1 cellular context compared by ENCODE assay signal in the genomic region with DNA sequence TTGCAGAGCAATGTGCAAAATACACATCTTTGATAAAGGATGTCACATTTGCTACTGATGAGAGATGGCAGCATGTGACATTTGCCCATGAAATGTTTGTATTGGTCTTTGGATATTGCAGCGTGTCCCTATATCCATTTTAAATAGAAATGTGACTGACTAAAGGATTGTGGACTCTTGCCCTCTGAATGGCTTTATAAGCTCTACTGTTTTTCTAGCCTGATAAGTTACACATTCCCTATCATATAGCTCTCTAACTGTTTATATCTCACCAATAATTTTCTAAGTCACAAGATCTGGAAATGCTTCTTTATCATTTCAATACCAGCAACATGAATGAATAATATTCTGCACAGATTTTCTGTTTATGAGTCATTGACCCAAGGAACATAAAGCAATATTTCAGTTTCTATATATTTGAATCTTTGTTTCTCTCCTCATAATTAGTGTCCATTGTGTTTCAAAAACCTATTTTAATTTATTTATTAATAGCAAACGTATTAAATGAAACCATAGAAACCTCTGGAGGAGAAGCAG.
TF ChIP-seq lines count a peak whose summit lies in the region.

No MANE protein-coding gene starts in this region.

TF ChIP-seq in GM23338, 12 proteins besides CTCF, POLR2A, EP300 and RAD21 (continued from another document):
- TF ChIP-seq, protein P1, sequence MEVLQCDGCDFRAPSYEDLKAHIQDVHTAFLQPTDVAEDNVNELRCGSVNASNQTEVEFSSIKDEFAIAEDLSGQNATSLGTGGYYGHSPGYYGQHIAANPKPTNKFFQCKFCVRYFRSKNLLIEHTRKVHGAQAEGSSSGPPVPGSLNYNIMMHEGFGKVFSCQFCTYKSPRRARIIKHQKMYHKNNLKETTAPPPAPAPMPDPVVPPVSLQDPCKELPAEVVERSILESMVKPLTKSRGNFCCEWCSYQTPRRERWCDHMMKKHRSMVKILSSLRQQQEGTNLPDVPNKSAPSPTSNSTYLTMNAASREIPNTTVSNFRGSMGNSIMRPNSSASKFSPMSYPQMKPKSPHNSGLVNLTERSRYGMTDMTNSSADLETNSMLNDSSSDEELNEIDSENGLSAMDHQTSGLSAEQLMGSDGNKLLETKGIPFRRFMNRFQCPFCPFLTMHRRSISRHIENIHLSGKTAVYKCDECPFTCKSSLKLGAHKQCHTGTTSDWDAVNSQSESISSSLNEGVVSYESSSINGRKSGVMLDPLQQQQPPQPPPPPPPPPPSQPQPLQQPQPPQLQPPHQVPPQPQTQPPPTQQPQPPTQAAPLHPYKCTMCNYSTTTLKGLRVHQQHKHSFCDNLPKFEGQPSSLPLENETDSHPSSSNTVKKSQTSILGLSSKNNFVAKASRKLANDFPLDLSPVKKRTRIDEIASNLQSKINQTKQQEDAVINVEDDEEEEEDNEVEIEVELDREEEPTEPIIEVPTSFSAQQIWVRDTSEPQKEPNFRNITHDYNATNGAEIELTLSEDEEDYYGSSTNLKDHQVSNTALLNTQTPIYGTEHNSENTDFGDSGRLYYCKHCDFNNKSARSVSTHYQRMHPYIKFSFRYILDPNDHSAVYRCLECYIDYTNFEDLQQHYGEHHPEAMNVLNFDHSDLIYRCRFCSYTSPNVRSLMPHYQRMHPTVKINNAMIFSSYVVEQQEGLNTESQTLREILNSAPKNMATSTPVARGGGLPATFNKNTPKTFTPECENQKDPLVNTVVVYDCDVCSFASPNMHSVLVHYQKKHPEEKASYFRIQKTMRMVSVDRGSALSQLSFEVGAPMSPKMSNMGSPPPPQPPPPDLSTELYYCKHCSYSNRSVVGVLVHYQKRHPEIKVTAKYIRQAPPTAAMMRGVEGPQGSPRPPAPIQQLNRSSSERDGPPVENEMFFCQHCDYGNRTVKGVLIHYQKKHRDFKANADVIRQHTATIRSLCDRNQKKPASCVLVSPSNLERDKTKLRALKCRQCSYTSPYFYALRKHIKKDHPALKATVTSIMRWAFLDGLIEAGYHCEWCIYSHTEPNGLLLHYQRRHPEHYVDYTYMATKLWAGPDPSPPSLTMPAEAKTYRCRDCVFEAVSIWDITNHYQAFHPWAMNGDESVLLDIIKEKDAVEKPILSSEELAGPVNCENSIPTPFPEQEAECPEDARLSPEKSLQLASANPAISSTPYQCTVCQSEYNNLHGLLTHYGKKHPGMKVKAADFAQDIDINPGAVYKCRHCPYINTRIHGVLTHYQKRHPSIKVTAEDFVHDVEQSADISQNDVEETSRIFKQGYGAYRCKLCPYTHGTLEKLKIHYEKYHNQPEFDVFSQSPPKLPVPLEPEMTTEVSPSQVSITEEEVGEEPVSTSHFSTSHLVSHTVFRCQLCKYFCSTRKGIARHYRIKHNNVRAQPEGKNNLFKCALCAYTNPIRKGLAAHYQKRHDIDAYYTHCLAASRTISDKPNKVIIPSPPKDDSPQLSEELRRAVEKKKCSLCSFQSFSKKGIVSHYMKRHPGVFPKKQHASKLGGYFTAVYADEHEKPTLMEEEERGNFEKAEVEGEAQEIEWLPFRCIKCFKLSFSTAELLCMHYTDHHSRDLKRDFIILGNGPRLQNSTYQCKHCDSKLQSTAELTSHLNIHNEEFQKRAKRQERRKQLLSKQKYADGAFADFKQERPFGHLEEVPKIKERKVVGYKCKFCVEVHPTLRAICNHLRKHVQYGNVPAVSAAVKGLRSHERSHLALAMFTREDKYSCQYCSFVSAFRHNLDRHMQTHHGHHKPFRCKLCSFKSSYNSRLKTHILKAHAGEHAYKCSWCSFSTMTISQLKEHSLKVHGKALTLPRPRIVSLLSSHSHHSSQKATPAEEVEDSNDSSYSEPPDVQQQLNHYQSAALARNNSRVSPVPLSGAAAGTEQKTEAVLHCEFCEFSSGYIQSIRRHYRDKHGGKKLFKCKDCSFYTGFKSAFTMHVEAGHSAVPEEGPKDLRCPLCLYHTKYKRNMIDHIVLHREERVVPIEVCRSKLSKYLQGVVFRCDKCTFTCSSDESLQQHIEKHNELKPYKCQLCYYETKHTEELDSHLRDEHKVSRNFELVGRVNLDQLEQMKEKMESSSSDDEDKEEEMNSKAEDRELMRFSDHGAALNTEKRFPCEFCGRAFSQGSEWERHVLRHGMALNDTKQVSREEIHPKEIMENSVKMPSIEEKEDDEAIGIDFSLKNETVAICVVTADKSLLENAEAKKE (CRISPR knock-in tag; IDR thresholded peaks at IDR 0.05), result no peak
- no peak for TF ChIP-seq EZH2phosphoT487 (IDR thresholded peaks at IDR 0.05; ENCODE audit: unreplicated experiment)
- TF ChIP-seq, protein P2, sequence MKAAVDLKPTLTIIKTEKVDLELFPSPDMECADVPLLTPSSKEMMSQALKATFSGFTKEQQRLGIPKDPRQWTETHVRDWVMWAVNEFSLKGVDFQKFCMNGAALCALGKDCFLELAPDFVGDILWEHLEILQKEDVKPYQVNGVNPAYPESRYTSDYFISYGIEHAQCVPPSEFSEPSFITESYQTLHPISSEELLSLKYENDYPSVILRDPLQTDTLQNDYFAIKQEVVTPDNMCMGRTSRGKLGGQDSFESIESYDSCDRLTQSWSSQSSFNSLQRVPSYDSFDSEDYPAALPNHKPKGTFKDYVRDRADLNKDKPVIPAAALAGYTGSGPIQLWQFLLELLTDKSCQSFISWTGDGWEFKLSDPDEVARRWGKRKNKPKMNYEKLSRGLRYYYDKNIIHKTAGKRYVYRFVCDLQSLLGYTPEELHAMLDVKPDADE (IDR thresholded peaks at IDR 0.05), result no peak
- TF ChIP-seq ZNF331 (CRISPR knock-in tag; IDR thresholded peaks at IDR 0.05; ENCODE audit: low read depth), result no peak
- TF ChIP-seq, protein P3, sequence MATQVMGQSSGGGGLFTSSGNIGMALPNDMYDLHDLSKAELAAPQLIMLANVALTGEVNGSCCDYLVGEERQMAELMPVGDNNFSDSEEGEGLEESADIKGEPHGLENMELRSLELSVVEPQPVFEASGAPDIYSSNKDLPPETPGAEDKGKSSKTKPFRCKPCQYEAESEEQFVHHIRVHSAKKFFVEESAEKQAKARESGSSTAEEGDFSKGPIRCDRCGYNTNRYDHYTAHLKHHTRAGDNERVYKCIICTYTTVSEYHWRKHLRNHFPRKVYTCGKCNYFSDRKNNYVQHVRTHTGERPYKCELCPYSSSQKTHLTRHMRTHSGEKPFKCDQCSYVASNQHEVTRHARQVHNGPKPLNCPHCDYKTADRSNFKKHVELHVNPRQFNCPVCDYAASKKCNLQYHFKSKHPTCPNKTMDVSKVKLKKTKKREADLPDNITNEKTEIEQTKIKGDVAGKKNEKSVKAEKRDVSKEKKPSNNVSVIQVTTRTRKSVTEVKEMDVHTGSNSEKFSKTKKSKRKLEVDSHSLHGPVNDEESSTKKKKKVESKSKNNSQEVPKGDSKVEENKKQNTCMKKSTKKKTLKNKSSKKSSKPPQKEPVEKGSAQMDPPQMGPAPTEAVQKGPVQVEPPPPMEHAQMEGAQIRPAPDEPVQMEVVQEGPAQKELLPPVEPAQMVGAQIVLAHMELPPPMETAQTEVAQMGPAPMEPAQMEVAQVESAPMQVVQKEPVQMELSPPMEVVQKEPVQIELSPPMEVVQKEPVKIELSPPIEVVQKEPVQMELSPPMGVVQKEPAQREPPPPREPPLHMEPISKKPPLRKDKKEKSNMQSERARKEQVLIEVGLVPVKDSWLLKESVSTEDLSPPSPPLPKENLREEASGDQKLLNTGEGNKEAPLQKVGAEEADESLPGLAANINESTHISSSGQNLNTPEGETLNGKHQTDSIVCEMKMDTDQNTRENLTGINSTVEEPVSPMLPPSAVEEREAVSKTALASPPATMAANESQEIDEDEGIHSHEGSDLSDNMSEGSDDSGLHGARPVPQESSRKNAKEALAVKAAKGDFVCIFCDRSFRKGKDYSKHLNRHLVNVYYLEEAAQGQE (IDR thresholded peaks at IDR 0.05; ENCODE audit: unreplicated experiment), result no peak
